ENCODE assay signal across 3 cellular contexts in the genomic region with DNA sequence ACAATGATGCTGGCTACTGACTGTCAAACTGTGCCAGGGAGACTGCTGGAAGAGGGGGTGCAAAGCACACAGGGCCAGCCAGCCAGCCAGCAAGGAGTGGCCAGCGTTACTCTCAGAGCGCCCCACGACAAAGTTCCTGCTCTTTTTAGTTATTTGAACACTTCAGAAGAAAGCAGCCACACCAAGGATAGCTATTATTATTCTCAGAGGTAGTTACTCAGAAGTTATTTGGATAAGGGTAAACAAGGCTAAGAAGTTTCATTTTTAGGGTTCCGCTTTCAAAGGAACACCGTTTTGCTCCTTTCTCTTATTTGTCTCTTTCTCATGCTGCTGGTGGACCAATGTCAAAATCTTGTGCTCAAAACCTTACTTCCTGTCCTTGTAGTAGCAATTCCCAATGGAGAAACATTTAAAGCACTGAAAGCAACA.
TF ChIP-seq lines count a peak whose summit lies in the region.

No MANE protein-coding gene starts in this region.

TF ChIP-seq in SK-N-SH treated with all-trans-retinoic acid at 6 μM for 48 hours, 23 proteins besides CTCF, POLR2A, EP300 and RAD21:
- TF ChIP-seq ARNTL (CRISPR knock-in tag; IDR thresholded peaks at IDR 0.05; ENCODE audit: borderline replicate concordance, low read depth): no peak
- TF ChIP-seq ZNF8 (CRISPR knock-in tag; IDR thresholded peaks at IDR 0.05): no peak
- TF ChIP-seq, protein P1, sequence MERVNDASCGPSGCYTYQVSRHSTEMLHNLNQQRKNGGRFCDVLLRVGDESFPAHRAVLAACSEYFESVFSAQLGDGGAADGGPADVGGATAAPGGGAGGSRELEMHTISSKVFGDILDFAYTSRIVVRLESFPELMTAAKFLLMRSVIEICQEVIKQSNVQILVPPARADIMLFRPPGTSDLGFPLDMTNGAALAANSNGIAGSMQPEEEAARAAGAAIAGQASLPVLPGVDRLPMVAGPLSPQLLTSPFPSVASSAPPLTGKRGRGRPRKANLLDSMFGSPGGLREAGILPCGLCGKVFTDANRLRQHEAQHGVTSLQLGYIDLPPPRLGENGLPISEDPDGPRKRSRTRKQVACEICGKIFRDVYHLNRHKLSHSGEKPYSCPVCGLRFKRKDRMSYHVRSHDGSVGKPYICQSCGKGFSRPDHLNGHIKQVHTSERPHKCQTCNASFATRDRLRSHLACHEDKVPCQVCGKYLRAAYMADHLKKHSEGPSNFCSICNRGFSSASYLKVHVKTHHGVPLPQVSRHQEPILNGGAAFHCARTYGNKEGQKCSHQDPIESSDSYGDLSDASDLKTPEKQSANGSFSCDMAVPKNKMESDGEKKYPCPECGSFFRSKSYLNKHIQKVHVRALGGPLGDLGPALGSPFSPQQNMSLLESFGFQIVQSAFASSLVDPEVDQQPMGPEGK (CRISPR knock-in tag; IDR thresholded peaks at IDR 0.05; ENCODE audit: borderline replicate concordance): no peak
- TF ChIP-seq ZNF70 (CRISPR knock-in tag; IDR thresholded peaks at IDR 0.05): no peak
- no peak for TF ChIP-seq ESRRG (CRISPR knock-in tag; IDR thresholded peaks at IDR 0.05)

TF ChIP-seq in SK-N-SH, 30 proteins besides CTCF, POLR2A, EP300 and RAD21:
- TF ChIP-seq RXRA (IDR thresholded peaks at IDR 0.05; ENCODE audit: borderline replicate concordance, low read depth) (no peak), ELF1 (IDR thresholded peaks at IDR 0.05) (no peak), JUND (IDR thresholded peaks at IDR 0.05) (no peak), FOXJ3 (CRISPR knock-in tag; IDR thresholded peaks at IDR 0.05) (no peak), RFX5 (IDR thresholded peaks at IDR 0.05; ENCODE audit: low read length) (no peak), MXI1 (IDR thresholded peaks at IDR 0.05; ENCODE audit: low read depth, low read length) (no peak), GATA2 (CRISPR knock-in tag; IDR thresholded peaks at IDR 0.05) (no peak), MEF2A (IDR thresholded peaks at IDR 0.05; ENCODE audit: borderline replicate concordance, low read depth) (no peak)
- TF ChIP-seq, protein P2, sequence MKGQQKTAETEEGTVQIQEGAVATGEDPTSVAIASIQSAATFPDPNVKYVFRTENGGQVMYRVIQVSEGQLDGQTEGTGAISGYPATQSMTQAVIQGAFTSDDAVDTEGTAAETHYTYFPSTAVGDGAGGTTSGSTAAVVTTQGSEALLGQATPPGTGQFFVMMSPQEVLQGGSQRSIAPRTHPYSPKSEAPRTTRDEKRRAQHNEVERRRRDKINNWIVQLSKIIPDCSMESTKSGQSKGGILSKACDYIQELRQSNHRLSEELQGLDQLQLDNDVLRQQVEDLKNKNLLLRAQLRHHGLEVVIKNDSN (IDR thresholded peaks at IDR 0.05; ENCODE audit: borderline replicate concordance, low read depth): no peak
- TF ChIP-seq, protein P3, sequence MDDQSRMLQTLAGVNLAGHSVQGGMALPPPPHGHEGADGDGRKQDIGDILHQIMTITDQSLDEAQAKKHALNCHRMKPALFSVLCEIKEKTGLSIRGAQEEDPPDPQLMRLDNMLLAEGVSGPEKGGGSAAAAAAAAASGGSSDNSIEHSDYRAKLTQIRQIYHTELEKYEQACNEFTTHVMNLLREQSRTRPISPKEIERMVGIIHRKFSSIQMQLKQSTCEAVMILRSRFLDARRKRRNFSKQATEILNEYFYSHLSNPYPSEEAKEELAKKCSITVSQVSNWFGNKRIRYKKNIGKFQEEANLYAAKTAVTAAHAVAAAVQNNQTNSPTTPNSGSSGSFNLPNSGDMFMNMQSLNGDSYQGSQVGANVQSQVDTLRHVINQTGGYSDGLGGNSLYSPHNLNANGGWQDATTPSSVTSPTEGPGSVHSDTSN (IDR thresholded peaks at IDR 0.05): no peak

TF ChIP-seq in GM23338, 12 proteins besides CTCF, POLR2A, EP300 and RAD21 (continued from another document):
- TF ChIP-seq, protein P4, sequence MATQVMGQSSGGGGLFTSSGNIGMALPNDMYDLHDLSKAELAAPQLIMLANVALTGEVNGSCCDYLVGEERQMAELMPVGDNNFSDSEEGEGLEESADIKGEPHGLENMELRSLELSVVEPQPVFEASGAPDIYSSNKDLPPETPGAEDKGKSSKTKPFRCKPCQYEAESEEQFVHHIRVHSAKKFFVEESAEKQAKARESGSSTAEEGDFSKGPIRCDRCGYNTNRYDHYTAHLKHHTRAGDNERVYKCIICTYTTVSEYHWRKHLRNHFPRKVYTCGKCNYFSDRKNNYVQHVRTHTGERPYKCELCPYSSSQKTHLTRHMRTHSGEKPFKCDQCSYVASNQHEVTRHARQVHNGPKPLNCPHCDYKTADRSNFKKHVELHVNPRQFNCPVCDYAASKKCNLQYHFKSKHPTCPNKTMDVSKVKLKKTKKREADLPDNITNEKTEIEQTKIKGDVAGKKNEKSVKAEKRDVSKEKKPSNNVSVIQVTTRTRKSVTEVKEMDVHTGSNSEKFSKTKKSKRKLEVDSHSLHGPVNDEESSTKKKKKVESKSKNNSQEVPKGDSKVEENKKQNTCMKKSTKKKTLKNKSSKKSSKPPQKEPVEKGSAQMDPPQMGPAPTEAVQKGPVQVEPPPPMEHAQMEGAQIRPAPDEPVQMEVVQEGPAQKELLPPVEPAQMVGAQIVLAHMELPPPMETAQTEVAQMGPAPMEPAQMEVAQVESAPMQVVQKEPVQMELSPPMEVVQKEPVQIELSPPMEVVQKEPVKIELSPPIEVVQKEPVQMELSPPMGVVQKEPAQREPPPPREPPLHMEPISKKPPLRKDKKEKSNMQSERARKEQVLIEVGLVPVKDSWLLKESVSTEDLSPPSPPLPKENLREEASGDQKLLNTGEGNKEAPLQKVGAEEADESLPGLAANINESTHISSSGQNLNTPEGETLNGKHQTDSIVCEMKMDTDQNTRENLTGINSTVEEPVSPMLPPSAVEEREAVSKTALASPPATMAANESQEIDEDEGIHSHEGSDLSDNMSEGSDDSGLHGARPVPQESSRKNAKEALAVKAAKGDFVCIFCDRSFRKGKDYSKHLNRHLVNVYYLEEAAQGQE (IDR thresholded peaks at IDR 0.05; ENCODE audit: unreplicated experiment): no peak
- TF ChIP-seq JUNB (IDR thresholded peaks at IDR 0.05; ENCODE audit: unreplicated experiment): no peak
- TF ChIP-seq, protein P5, sequence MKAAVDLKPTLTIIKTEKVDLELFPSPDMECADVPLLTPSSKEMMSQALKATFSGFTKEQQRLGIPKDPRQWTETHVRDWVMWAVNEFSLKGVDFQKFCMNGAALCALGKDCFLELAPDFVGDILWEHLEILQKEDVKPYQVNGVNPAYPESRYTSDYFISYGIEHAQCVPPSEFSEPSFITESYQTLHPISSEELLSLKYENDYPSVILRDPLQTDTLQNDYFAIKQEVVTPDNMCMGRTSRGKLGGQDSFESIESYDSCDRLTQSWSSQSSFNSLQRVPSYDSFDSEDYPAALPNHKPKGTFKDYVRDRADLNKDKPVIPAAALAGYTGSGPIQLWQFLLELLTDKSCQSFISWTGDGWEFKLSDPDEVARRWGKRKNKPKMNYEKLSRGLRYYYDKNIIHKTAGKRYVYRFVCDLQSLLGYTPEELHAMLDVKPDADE (IDR thresholded peaks at IDR 0.05): no peak
- TF ChIP-seq NANOG (IDR thresholded peaks at IDR 0.05; ENCODE audit: borderline replicate concordance): no peak
- no peak for TF ChIP-seq ZNF114 (CRISPR knock-in tag; IDR thresholded peaks at IDR 0.05)
- TF ChIP-seq, protein P6, sequence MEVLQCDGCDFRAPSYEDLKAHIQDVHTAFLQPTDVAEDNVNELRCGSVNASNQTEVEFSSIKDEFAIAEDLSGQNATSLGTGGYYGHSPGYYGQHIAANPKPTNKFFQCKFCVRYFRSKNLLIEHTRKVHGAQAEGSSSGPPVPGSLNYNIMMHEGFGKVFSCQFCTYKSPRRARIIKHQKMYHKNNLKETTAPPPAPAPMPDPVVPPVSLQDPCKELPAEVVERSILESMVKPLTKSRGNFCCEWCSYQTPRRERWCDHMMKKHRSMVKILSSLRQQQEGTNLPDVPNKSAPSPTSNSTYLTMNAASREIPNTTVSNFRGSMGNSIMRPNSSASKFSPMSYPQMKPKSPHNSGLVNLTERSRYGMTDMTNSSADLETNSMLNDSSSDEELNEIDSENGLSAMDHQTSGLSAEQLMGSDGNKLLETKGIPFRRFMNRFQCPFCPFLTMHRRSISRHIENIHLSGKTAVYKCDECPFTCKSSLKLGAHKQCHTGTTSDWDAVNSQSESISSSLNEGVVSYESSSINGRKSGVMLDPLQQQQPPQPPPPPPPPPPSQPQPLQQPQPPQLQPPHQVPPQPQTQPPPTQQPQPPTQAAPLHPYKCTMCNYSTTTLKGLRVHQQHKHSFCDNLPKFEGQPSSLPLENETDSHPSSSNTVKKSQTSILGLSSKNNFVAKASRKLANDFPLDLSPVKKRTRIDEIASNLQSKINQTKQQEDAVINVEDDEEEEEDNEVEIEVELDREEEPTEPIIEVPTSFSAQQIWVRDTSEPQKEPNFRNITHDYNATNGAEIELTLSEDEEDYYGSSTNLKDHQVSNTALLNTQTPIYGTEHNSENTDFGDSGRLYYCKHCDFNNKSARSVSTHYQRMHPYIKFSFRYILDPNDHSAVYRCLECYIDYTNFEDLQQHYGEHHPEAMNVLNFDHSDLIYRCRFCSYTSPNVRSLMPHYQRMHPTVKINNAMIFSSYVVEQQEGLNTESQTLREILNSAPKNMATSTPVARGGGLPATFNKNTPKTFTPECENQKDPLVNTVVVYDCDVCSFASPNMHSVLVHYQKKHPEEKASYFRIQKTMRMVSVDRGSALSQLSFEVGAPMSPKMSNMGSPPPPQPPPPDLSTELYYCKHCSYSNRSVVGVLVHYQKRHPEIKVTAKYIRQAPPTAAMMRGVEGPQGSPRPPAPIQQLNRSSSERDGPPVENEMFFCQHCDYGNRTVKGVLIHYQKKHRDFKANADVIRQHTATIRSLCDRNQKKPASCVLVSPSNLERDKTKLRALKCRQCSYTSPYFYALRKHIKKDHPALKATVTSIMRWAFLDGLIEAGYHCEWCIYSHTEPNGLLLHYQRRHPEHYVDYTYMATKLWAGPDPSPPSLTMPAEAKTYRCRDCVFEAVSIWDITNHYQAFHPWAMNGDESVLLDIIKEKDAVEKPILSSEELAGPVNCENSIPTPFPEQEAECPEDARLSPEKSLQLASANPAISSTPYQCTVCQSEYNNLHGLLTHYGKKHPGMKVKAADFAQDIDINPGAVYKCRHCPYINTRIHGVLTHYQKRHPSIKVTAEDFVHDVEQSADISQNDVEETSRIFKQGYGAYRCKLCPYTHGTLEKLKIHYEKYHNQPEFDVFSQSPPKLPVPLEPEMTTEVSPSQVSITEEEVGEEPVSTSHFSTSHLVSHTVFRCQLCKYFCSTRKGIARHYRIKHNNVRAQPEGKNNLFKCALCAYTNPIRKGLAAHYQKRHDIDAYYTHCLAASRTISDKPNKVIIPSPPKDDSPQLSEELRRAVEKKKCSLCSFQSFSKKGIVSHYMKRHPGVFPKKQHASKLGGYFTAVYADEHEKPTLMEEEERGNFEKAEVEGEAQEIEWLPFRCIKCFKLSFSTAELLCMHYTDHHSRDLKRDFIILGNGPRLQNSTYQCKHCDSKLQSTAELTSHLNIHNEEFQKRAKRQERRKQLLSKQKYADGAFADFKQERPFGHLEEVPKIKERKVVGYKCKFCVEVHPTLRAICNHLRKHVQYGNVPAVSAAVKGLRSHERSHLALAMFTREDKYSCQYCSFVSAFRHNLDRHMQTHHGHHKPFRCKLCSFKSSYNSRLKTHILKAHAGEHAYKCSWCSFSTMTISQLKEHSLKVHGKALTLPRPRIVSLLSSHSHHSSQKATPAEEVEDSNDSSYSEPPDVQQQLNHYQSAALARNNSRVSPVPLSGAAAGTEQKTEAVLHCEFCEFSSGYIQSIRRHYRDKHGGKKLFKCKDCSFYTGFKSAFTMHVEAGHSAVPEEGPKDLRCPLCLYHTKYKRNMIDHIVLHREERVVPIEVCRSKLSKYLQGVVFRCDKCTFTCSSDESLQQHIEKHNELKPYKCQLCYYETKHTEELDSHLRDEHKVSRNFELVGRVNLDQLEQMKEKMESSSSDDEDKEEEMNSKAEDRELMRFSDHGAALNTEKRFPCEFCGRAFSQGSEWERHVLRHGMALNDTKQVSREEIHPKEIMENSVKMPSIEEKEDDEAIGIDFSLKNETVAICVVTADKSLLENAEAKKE (CRISPR knock-in tag; IDR thresholded peaks at IDR 0.05): no peak
- no peak for TF ChIP-seq ZNF331 (CRISPR knock-in tag; IDR thresholded peaks at IDR 0.05; ENCODE audit: low read depth)
- TF ChIP-seq CREB1 (CRISPR knock-in tag; IDR thresholded peaks at IDR 0.05; ENCODE audit: low read depth): no peak
- TF ChIP-seq STAT1 (IDR thresholded peaks at IDR 0.05; ENCODE audit: unreplicated experiment): no peak
- no peak for TF ChIP-seq POLR2AphosphoS5 (IDR thresholded peaks at IDR 0.05; ENCODE audit: low read depth)
- TF ChIP-seq EZH2phosphoT487 (IDR thresholded peaks at IDR 0.05; ENCODE audit: unreplicated experiment): no peak
